In genomic region chr16:86565644-86566511, GRCh38 we compare ENCODE assay signal across 11 cellular contexts. TPM values are rescaled to one million over a fixed set of nuclear protein-coding genes. Genes with fewer than 3 reads are reported as not detected.
A peak's percentile ranks its signal among the peaks of the same experiment; 100 is the strongest.
DNase-seq lines count a peak whose midpoint lies in the region; FAIRE-seq and TF ChIP-seq lines count a peak whose summit lies in the region.
"Had no signal": no experiment of that assay in that cellular context is flagged by ENCODE, and none has a peak within 500 bp of the region (broad histone marks: within the 10 kb centered on the region; RNA-seq: fewer than 3 reads in every experiment).

No MANE protein-coding gene starts in this region.

- 2% methylated on average over 50 of the region's 53 CpGs for WGBS in HUES64

- H3K9ac ChIP-seq in HUES64 (ENCODE audit: low read depth, low read length) (no peak overlapping the region), endothelial cell of umbilical vein (replicated peaks; ENCODE audit: extremely low read depth, insufficient read depth, low read length) (peak overlapping the region; percentile 59), neural cell (ENCODE audit: low read length) (no peak overlapping the region)

- H3K27me3 ChIP-seq in BJ (ENCODE audit: control insufficient read depth, insufficient read depth, low read length) (peaks cover 4% of the 10 kb centered on the region), HUES64 (ENCODE audit: insufficient read depth, low read length) (peaks cover 76% of the 10 kb centered on the region), endothelial cell of umbilical vein (ENCODE audit: control insufficient read depth in 2 of 2, insufficient read depth in 2 of 2, low read length in 2 of 2) (no peaks in the 10 kb centered on the region), neural cell (ENCODE audit: insufficient read depth, low read depth, low read length) (peaks cover 68% of the 10 kb centered on the region)

- H3K4me3 ChIP-seq in BJ (ENCODE audit: low read depth, low read length): peak overlapping the region; percentile 9; the same call in 1 of the 2 replicates
- peak overlapping the region; percentile 43 for H3K4me3 ChIP-seq in HUES64 (ENCODE audit: low read length)
- H3K4me3 ChIP-seq in endothelial cell of umbilical vein (replicated peaks in 1 of 3; ENCODE audit: insufficient read depth in 1 of 3, low read depth in 1 of 3, low read length in 3 of 3): peak overlapping the region; percentile 1 to 99 (median 94)
- H3K4me3 ChIP-seq in neural cell (ENCODE audit: low read length): no peak overlapping the region

- peak; percentile 55 for FAIRE-seq in endothelial cell of umbilical vein (lab: Jason Lieb, UNC)

- peak overlapping the region; percentile 98 for H3K4me2 ChIP-seq in endothelial cell of umbilical vein (ENCODE audit: insufficient read depth, low read length)
- no peak overlapping the region for H3K4me2 ChIP-seq in neural cell (ENCODE audit: low read length)

- H2AFZ ChIP-seq in endothelial cell of umbilical vein (ENCODE audit: low read depth, low read length): peak overlapping the region; percentile 30
- H2AFZ ChIP-seq in neural cell (ENCODE audit: low read depth, low read length): no peak overlapping the region

- intact Hi-C loops in endothelial cell of umbilical vein (cut with micrococcal nuclease): loop anchor here (1.0 to 2.0 kb wide), 5 partner anchors 175 to 613 kb away; no protein-coding TSS in a partner anchor

- no peak for TF ChIP-seq EP300 in neural cell (conservative IDR thresholded peaks at IDR 0.05; ENCODE audit: poor library complexity, severe bottlenecking)

- H3K4me1 ChIP-seq in HUES64 (ENCODE audit: insufficient read depth, low read length) (peaks cover 32% of the 10 kb centered on the region), endothelial cell of umbilical vein (ENCODE audit: control insufficient read depth, extremely low read depth, insufficient read depth, low read length) (peaks cover 18% of the 10 kb centered on the region)

- TF ChIP-seq CTCF in BJ (IDR thresholded peaks at IDR 0.05; ENCODE audit: insufficient read depth, low read depth, low read length) (no peak), endothelial cell of umbilical vein (IDR thresholded peaks at IDR 0.05; ENCODE audit: extremely low read depth in 1 of 2, insufficient read depth in 1 of 2, low read depth in 1 of 2, low read length in 2 of 2) (no peak), neural cell (IDR thresholded peaks at IDR 0.05; ENCODE audit: poor library complexity, severe bottlenecking) (no peak), GM10248 (IDR thresholded peaks at IDR 0.05; ENCODE audit: control extremely low read depth, extremely low read depth, low read depth, missing control alignments) (no peak)

- DNase-seq in BJ (ENCODE audit: low read depth) (no peak), endothelial cell of umbilical vein (ENCODE audit: low read depth, low spot score) (peak; percentile 74), hippocampal formation (lab: John Stamatoyannopoulos, UW) (no peak), GM10248 (ENCODE audit: extremely low spot score) (no peak), GOT3 (lab: John Stamatoyannopoulos, UW) (no peak), COR-L47 (lab: John Stamatoyannopoulos, UW) (no peak)
- DNase-seq: SIG-M5 had no signal

- H3K36me3 ChIP-seq in BJ (ENCODE audit: control insufficient read depth, insufficient read depth, low read length): no peaks in the 10 kb centered on the region
- H3K36me3 ChIP-seq in HUES64 (ENCODE audit: insufficient read depth, low read length): no peaks in the 10 kb centered on the region
- H3K36me3 ChIP-seq in endothelial cell of umbilical vein (ENCODE audit: control insufficient read depth in 2 of 2, extremely low read depth in 1 of 2, insufficient read depth in 2 of 2, low read length in 2 of 2): peaks cover 1 to 5% of the 10 kb centered on the region in 2 experiments
- no peaks in the 10 kb centered on the region for H3K36me3 ChIP-seq in neural cell (ENCODE audit: insufficient read depth, low read length)

- H3F3A ChIP-seq in neural cell (ENCODE audit: insufficient read depth, low read length, poor library complexity, severe bottlenecking): no peaks in the 10 kb centered on the region

- H4K20me1 ChIP-seq in endothelial cell of umbilical vein (replicated peaks; ENCODE audit: control insufficient read depth, extremely low read depth, insufficient read depth, low read length) (no peaks in the 10 kb centered on the region), neural cell (ENCODE audit: insufficient read depth) (no peaks in the 10 kb centered on the region)

- H3K9me3 ChIP-seq in HUES64 (ENCODE audit: insufficient read depth, low read depth, low read length): no peaks in the 10 kb centered on the region
- no peaks in the 10 kb centered on the region for H3K9me3 ChIP-seq in endothelial cell of umbilical vein (replicated peaks; ENCODE audit: control insufficient read depth, insufficient read depth, low read length)
- H3K9me3 ChIP-seq in neural cell (ENCODE audit: low read length): no peaks in the 10 kb centered on the region

- no peaks in the 10 kb centered on the region for H3K9me2 ChIP-seq in neural cell (ENCODE audit: insufficient read depth, low read length)

- dilution Hi-C loops in endothelial cell of umbilical vein (cut with MboI; ENCODE audit: extremely low pct_ligation_motif_present, low sequenced_read_pairs): no loop called here

- H3K9me1 ChIP-seq in endothelial cell of umbilical vein (replicated peaks; ENCODE audit: control insufficient read depth, extremely low read depth, insufficient read depth, low read length): no peaks in the 10 kb centered on the region

- H3K79me2 ChIP-seq in endothelial cell of umbilical vein (ENCODE audit: control insufficient read depth, insufficient read depth, low read length) (peaks cover 55% of the 10 kb centered on the region), neural cell (replicated peaks; ENCODE audit: insufficient read depth, low read length) (no peaks in the 10 kb centered on the region)

- TSS peak; percentile 14 for BruUV-seq in endothelial cell of umbilical vein (replicated peaks; lab: Mats Ljungman, UMichigan)

- CTCF ChIA-PET in BJ (lab: Yijun Ruan, JAX): interaction anchor here (1.1 to 1.8 kb wide), 3 partner anchors 8 to 511 kb away, joined by 3 to 11 read pairs (median 3); no protein-coding TSS in a partner anchor
- CTCF ChIA-PET in endothelial cell of umbilical vein (lab: Charles Lee): interaction anchor here (0.8 to 10.4 kb wide), 9 partner anchors 96 to 732 kb away, joined by 3 to 283 read pairs (median 6); no protein-coding TSS in a partner anchor
- CTCF ChIA-PET in GM10248 (lab: Yijun Ruan, JAX): no interaction called here

- H3K27ac ChIP-seq in HUES64 (ENCODE audit: low read depth, low read length) (no peak overlapping the region), endothelial cell of umbilical vein (ENCODE audit: insufficient read depth, low read depth, low read length) (peak overlapping the region; percentile 78), neural cell (ENCODE audit: low read length) (no peak overlapping the region)

- TF ChIP-seq RAD21 in neural cell (conservative IDR thresholded peaks at IDR 0.05): no peak

- peak; percentile 40 for TF ChIP-seq POLR2A in endothelial cell of umbilical vein (IDR thresholded peaks at IDR 0.05; ENCODE audit: low read depth, low read length)

- POLR2A ChIA-PET in BJ (lab: Charles Lee): no interaction called here
- POLR2A ChIA-PET in endothelial cell of umbilical vein (lab: Charles Lee): interaction anchor here (1.7 kb wide), 1 partner anchor 496 kb away, joined by 6 read pairs; no protein-coding TSS in a partner anchor
- POLR2A ChIA-PET in GM10248 (lab: Yijun Ruan, JAX): no interaction called here

RNA-seq across cellular contexts. Expression of gene FOXC2, which starts 0.8 kb away (rescaled TPM):
- 0.39 and 0.63 TPM in 2 replicates for polyA plus RNA-seq in BJ (2011; rRNA removed)
- polyA minus RNA-seq in BJ (2011; rRNA and poly(A)+ RNA removed): 0.76 and 1.2 TPM in 2 replicates
- 0.40 TPM for polyA plus RNA-seq in HUES64 (2013, experiment 1 of 2)
- 0.70 TPM for polyA plus RNA-seq in HUES64 (2013, experiment 2 of 2)
- 44.0 and 47.0 TPM in 2 replicates for total RNA-seq in endothelial cell of umbilical vein
- 7.2 and 7.7 TPM in 2 replicates for polyA plus RNA-seq in endothelial cell of umbilical vein
- polyA plus RNA-seq in endothelial cell of umbilical vein (2011; cell fraction: cytosol; rRNA removed): 7.2 and 7.9 TPM in 2 replicates
- polyA plus RNA-seq in endothelial cell of umbilical vein (2011; cell fraction: nucleus; rRNA removed): 8.5 and 9.7 TPM in 2 replicates
- polyA plus RNA-seq in endothelial cell of umbilical vein (2012): 54.1 and 60.0 TPM in 2 replicates
- polyA minus RNA-seq in endothelial cell of umbilical vein: 3.8 and 6.0 TPM in 2 replicates
- polyA minus RNA-seq in endothelial cell of umbilical vein (2011; cell fraction: cytosol; rRNA and poly(A)+ RNA removed): 3.3 TPM
- 9.2 and 14.3 TPM in 2 replicates for polyA minus RNA-seq in endothelial cell of umbilical vein (2011; cell fraction: nucleus; rRNA and poly(A)+ RNA removed)
- polyA plus RNA-seq in neural cell: not detected in 2 replicates
- not detected in 2 replicates for polyA minus RNA-seq in neural cell
- total RNA-seq: activated naive CD8-positive, alpha-beta T cell treated with anti-CD3 and anti-CD28 coated beads, Interleukin-2, amount 10 ng/mL, durations not matched to agents 7 days and 5 days; progenitor cell of endocrine pancreas had no signal

RNA-seq across cellular contexts. Expression of gene MTHFSD, which starts 10.8 kb away (rescaled TPM):
- polyA plus RNA-seq in BJ (2011; rRNA removed): 16.0 and 17.2 TPM in 2 replicates
- 16.3 and 17.8 TPM in 2 replicates for polyA minus RNA-seq in BJ (2011; rRNA and poly(A)+ RNA removed)
- 7.2 TPM for polyA plus RNA-seq in HUES64 (2013, experiment 1 of 2)
- polyA plus RNA-seq in HUES64 (2013, experiment 2 of 2): 11.6 TPM
- 21.1 and 23.2 TPM in 2 replicates for total RNA-seq in endothelial cell of umbilical vein
- 16.7 and 17.8 TPM in 2 replicates for polyA plus RNA-seq in endothelial cell of umbilical vein
- polyA plus RNA-seq in endothelial cell of umbilical vein (2011; cell fraction: cytosol; rRNA removed): 6.9 and 9.6 TPM in 2 replicates
- polyA plus RNA-seq in endothelial cell of umbilical vein (2011; cell fraction: nucleus; rRNA removed): 67.5 and 76.2 TPM in 2 replicates
- polyA plus RNA-seq in endothelial cell of umbilical vein (2012): 17.6 and 21.9 TPM in 2 replicates
- polyA minus RNA-seq in endothelial cell of umbilical vein: 20.2 and 21.4 TPM in 2 replicates
- polyA minus RNA-seq in endothelial cell of umbilical vein (2011; cell fraction: cytosol; rRNA and poly(A)+ RNA removed): 7.2 TPM
- polyA minus RNA-seq in endothelial cell of umbilical vein (2011; cell fraction: nucleus; rRNA and poly(A)+ RNA removed): 27.4 and 36.6 TPM in 2 replicates
- polyA plus RNA-seq in neural cell: 25.0 and 39.4 TPM in 2 replicates
- 37.3 and 43.2 TPM in 2 replicates for polyA minus RNA-seq in neural cell

RNA-seq across cellular contexts. Expression of gene FOXL1, which starts 12.5 kb away (rescaled TPM):
- polyA plus RNA-seq in BJ (2011; rRNA removed): 4.3 and 4.9 TPM in 2 replicates
- polyA minus RNA-seq in BJ (2011; rRNA and poly(A)+ RNA removed): 2.4 and 2.8 TPM in 2 replicates
- polyA plus RNA-seq in HUES64 (2013, experiment 1 of 2): 0.05 TPM
- polyA plus RNA-seq in HUES64 (2013, experiment 2 of 2): 0.19 TPM
- total RNA-seq in endothelial cell of umbilical vein: 3.8 and 4.2 TPM in 2 replicates
- polyA plus RNA-seq in endothelial cell of umbilical vein: 2.8 and 3.2 TPM in 2 replicates
- 1.0 and 1.5 TPM in 2 replicates for polyA plus RNA-seq in endothelial cell of umbilical vein (2011; cell fraction: cytosol; rRNA removed)
- 1.8 and 3.0 TPM in 2 replicates for polyA plus RNA-seq in endothelial cell of umbilical vein (2011; cell fraction: nucleus; rRNA removed)
- polyA plus RNA-seq in endothelial cell of umbilical vein (2012): 1.1 and 1.4 TPM in 2 replicates
- polyA minus RNA-seq in endothelial cell of umbilical vein: 0.78 and 0.98 TPM in 2 replicates
- 2.5 TPM for polyA minus RNA-seq in endothelial cell of umbilical vein (2011; cell fraction: cytosol; rRNA and poly(A)+ RNA removed)
- polyA minus RNA-seq in endothelial cell of umbilical vein (2011; cell fraction: nucleus; rRNA and poly(A)+ RNA removed): 1.9 and 4.6 TPM in 2 replicates
- 0.07 and 0.24 TPM in 2 replicates for polyA plus RNA-seq in neural cell
- polyA minus RNA-seq in neural cell: not detected in 2 replicates
- total RNA-seq: activated naive CD8-positive, alpha-beta T cell treated with anti-CD3 and anti-CD28 coated beads, Interleukin-2, amount 10 ng/mL, durations not matched to agents 7 days and 5 days; progenitor cell of endocrine pancreas had no signal

RNA-seq across cellular contexts. Expression of gene FOXF1, which starts 55.6 kb away (rescaled TPM):
- 6.0 and 7.7 TPM in 2 replicates for polyA plus RNA-seq in BJ (2011; rRNA removed)
- polyA minus RNA-seq in BJ (2011; rRNA and poly(A)+ RNA removed): 4.8 and 6.0 TPM in 2 replicates
- 0.20 TPM for polyA plus RNA-seq in HUES64 (2013, experiment 1 of 2)
- 0.25 TPM for polyA plus RNA-seq in HUES64 (2013, experiment 2 of 2)
- 1.1 and 2.2 TPM in 2 replicates for total RNA-seq in endothelial cell of umbilical vein
- 1.0 and 1.4 TPM in 2 replicates for polyA plus RNA-seq in endothelial cell of umbilical vein
- polyA plus RNA-seq in endothelial cell of umbilical vein (2011; cell fraction: cytosol; rRNA removed): 0.97 and 1.2 TPM in 2 replicates
- polyA plus RNA-seq in endothelial cell of umbilical vein (2011; cell fraction: nucleus; rRNA removed): 1.6 and 2.3 TPM in 2 replicates
- 0.34 and 0.79 TPM in 2 replicates for polyA plus RNA-seq in endothelial cell of umbilical vein (2012)
- 0.49 and 0.81 TPM in 2 replicates for polyA minus RNA-seq in endothelial cell of umbilical vein
- polyA minus RNA-seq in endothelial cell of umbilical vein (2011; cell fraction: cytosol; rRNA and poly(A)+ RNA removed): 3.5 TPM
- 1.0 and 1.5 TPM in 2 replicates for polyA minus RNA-seq in endothelial cell of umbilical vein (2011; cell fraction: nucleus; rRNA and poly(A)+ RNA removed)
- not detected in 2 replicates for polyA plus RNA-seq in neural cell
- not detected in 2 replicates for polyA minus RNA-seq in neural cell
- total RNA-seq: activated naive CD8-positive, alpha-beta T cell treated with anti-CD3 and anti-CD28 coated beads, Interleukin-2, amount 10 ng/mL, durations not matched to agents 7 days and 5 days; progenitor cell of endocrine pancreas had no signal
